In the genomic region with DNA sequence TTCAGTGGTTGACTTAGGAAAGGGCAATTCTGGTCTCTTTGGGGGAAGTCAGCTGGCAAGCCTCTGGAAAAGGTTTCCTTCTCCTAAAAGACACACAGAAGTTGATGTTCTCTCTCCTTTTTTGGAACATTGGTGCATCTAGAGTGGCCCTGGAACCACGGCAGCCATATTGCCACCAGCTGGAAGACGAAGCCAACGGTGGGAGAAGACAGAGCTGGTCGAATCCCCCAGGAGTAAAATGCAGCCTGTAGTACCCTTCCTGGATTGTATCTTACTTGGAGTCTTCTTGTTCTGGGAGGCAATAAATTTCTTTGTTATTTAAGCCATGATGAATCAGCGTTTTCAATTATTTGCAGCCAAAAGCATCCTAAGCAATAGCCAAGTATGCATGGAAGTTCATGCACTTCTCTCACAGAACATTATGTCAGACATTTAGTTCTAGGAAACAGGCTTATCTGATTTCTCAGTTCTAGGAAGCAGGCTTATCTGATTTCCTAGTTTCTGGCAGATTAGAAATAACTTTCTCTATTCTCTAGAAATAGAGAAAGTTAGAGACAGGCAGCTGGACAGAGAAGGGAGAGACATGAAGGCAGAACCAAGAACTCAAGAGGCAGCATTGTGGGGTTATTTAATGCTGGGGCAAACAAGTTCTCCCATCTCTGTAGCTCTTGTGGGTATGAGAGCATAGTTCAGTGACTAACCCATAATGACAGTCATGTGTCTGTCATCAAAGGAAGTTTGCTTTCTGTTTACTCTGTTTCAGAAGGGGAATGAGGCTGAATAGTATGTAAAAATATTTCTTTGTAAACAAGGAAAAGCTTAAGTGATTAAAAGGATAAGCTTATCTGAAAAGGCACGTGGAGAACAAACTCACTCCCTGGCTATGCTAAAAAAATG, we compare ENCODE assay signal across 8 cellular contexts. TPM values are rescaled to one million over a fixed set of nuclear protein-coding genes. Genes with fewer than 3 reads are reported as not detected.
DNase-seq lines count a peak whose midpoint lies in the region; ATAC-seq and FAIRE-seq lines count a peak whose summit lies in the region.

No MANE protein-coding gene starts in this region.

- H3K4me1 Mint-ChIP-seq in activated T-helper 1 cell treated with anti-CD3 and anti-CD28 coated beads, Interleukin-12 subunit alpha, Interleukin-12 subunit beta, Interleukin-2, Interleukin-4 antibody, amounts not matched to agents 30 ng/mL and 10 ng/mL and 1 ng/mL, durations not matched to agents 14 hours and 24 hours and 36 hours (ENCODE audit: low read depth): peaks cover 56% of the 10 kb centered on the region

- peaks cover 7% of the 10 kb centered on the region for H3K36me3 Mint-ChIP-seq in activated T-helper 1 cell treated with anti-CD3 and anti-CD28 coated beads, Interleukin-12 subunit alpha, Interleukin-12 subunit beta, Interleukin-2, Interleukin-4 antibody, amounts not matched to agents 30 ng/mL and 10 ng/mL and 1 ng/mL, durations not matched to agents 14 hours and 24 hours and 36 hours (ENCODE audit: low read depth)

- H3K27me3 Mint-ChIP-seq in activated T-helper 1 cell treated with anti-CD3 and anti-CD28 coated beads, Interleukin-12 subunit alpha, Interleukin-12 subunit beta, Interleukin-2, Interleukin-4 antibody, amounts not matched to agents 30 ng/mL and 10 ng/mL and 1 ng/mL, durations not matched to agents 14 hours and 24 hours and 36 hours (ENCODE audit: insufficient read depth): peaks cover 1% of the 10 kb centered on the region

- H3K4me3 Mint-ChIP-seq in activated T-helper 1 cell treated with anti-CD3 and anti-CD28 coated beads, Interleukin-12 subunit alpha, Interleukin-12 subunit beta, Interleukin-2, Interleukin-4 antibody, amounts not matched to agents 30 ng/mL and 10 ng/mL and 1 ng/mL, durations not matched to agents 14 hours and 24 hours and 36 hours: peak overlapping the region; percentile 75

- peaks cover 41% of the 10 kb centered on the region for H3K4me1 ChIP-seq in mesodermal cell (ENCODE audit: control insufficient read depth, insufficient read depth, low read length, poor library complexity, severe bottlenecking)

- WGBS in mesodermal cell (ENCODE audit: insufficient coverage in 2 of 2), 2 experiments: 95% methylated on average over 4 of the region's 6 CpGs

- H3K9me3 Mint-ChIP-seq in activated T-helper 1 cell treated with anti-CD3 and anti-CD28 coated beads, Interleukin-12 subunit alpha, Interleukin-12 subunit beta, Interleukin-2, Interleukin-4 antibody, amounts not matched to agents 30 ng/mL and 10 ng/mL and 1 ng/mL, durations not matched to agents 14 hours and 24 hours and 36 hours: no peaks in the 10 kb centered on the region

- no peaks in the 10 kb centered on the region for H3K9me3 ChIP-seq in mesodermal cell (ENCODE audit: control insufficient read depth, low read length)

- peak overlapping the region; percentile 84 for H3K27ac Mint-ChIP-seq in activated T-helper 1 cell treated with anti-CD3 and anti-CD28 coated beads, Interleukin-12 subunit alpha, Interleukin-12 subunit beta, Interleukin-2, Interleukin-4 antibody, amounts not matched to agents 30 ng/mL and 10 ng/mL and 1 ng/mL, durations not matched to agents 14 hours and 24 hours and 36 hours

- peak overlapping the region; percentile 90 for H3K27ac ChIP-seq in mesodermal cell (ENCODE audit: low read depth, low read length, severe bottlenecking)

- no peak for DNase-seq in activated T-helper 1 cell treated with anti-CD3 and anti-CD28 coated beads, Interleukin-12 subunit alpha, Interleukin-12 subunit beta, Interleukin-2, Interleukin-4 antibody, amounts not matched to agents 30 ng/mL and 10 ng/mL and 1 ng/mL, durations not matched to agents 14 hours and 24 hours and 36 hours (ENCODE audit: low spot score)
- no peak for DNase-seq in NCI-H1092 (lab: John Stamatoyannopoulos, UW)
- no peak for DNase-seq in 8988T
- no peak for DNase-seq in kidney glomerular epithelial cell (lab: John Stamatoyannopoulos, UW)

- H3K36me3 ChIP-seq in mesodermal cell (ENCODE audit: control insufficient read depth, insufficient read depth, low read length): no peaks in the 10 kb centered on the region

- no peak overlapping the region for H3K4me3 ChIP-seq in mesodermal cell (ENCODE audit: extremely low read depth, insufficient read depth, low read length, poor library complexity, severe bottlenecking)

- peak; percentile 96 for FAIRE-seq in G401.6 (lab: Jason Lieb, UNC)

- ATAC-seq in GM21360 (IDR thresholded peaks at IDR 0.05; ENCODE audit: unreplicated experiment) (peak; percentile 74), HG03558 (IDR thresholded peaks at IDR 0.05; ENCODE audit: extremely low read depth, unreplicated experiment) (peak; percentile 64)

- intact Hi-C loops in activated T-helper 1 cell treated with anti-CD3 and anti-CD28 coated beads, Interleukin-12 subunit alpha, Interleukin-12 subunit beta, Interleukin-2, Interleukin-4 antibody, amounts not matched to agents 30 ng/mL and 10 ng/mL and 1 ng/mL, durations not matched to agents 14 hours and 24 hours and 36 hours (cut with micrococcal nuclease): loop anchor here (1.0 to 5.0 kb wide), 6 partner anchors 12 to 445 kb away; no protein-coding TSS in a partner anchor

RNA-seq across cellular contexts. Expression of gene NABP1, which starts 40.5 kb away (rescaled TPM):
- total RNA-seq in activated T-helper 1 cell treated with anti-CD3 and anti-CD28 coated beads, Interleukin-12 subunit alpha, Interleukin-12 subunit beta, Interleukin-2, Interleukin-4 antibody, amounts not matched to agents 30 ng/mL and 10 ng/mL and 1 ng/mL, durations not matched to agents 14 hours and 24 hours and 36 hours: 51.0 and 58.4 TPM in 2 replicates
- 11.9 TPM for polyA plus RNA-seq in mesodermal cell (2013, experiment 1 of 2)
- 11.7 TPM for polyA plus RNA-seq in mesodermal cell (2013, experiment 2 of 2)
